In the genomic region with DNA sequence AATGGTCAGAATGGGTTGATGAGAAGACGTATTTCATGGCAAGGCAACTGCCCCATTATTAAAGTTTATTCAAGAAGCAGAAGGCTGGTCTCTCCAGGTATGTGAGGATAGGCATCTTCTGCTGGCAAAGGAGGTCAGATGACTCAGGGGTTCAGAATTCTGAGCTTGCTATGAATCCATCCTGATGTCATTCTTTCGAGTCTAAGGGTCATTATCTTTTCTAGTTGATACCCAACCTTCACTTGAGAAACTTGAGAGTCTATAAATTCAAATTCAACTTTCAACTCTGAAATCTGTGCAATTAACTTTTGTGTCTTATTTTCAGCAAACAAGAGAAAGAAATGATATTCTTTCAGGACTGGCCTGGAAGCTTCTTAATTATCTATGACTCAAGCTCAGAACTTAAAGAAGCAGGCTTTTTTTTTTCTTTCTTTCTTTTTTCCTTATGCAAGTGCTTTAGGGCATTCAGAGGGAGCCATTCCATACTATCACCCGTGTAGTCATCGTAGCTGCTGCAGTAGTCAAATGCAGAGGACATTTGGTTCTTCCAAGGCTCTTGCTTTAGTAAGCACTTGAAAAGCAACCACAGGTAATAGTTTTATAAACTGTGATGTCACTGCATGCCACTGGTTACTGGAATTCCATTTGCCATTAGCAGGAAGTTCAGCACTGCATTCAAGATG, we compare ENCODE assay signal across 1 cellular context.
TF ChIP-seq lines count a peak whose summit lies in the region.

No MANE protein-coding gene starts in this region.

TF ChIP-seq in HepG2, 621 proteins besides CTCF, POLR2A, EP300 and RAD21 (continued from another document):
- no peak for TF ChIP-seq PLRG1 (conservative IDR thresholded peaks at IDR 0.05)
- TF ChIP-seq ZNF775 (CRISPR knock-in tag; IDR thresholded peaks at IDR 0.05; ENCODE audit: borderline replicate concordance), result no peak
- TF ChIP-seq ZNF619 (CRISPR knock-in tag; IDR thresholded peaks at IDR 0.05), result no peak
- no peak for TF ChIP-seq FOSL1 (CRISPR knock-in tag; IDR thresholded peaks at IDR 0.05; ENCODE audit: borderline replicate concordance)
